In the genomic region with DNA sequence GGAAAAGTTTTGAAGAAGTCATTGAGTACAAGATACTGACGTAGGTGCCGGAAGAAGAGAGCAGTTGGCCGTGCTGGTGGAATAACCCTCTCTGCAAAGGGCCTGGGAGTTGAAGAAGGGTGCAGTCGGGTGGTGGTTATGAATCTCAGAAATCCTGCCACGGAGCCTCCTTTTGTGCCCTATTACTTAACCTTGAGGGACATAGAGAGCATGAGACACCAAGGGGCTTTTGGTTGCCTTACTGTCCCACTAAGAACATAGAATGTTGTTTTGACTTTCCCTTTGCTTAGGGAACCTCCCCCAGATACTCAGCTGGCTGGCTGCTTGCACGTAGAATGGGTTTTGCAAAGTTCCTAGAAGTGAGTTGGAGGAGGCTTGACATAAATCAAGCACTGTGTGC, we compare ENCODE assay signal across 12 cellular contexts. TPM values are rescaled to one million over a fixed set of nuclear protein-coding genes. Genes with fewer than 3 reads are reported as not detected.
DNase-seq lines count a peak whose midpoint lies in the region; ATAC-seq, FAIRE-seq and TF ChIP-seq lines count a peak whose summit lies in the region.
"Had no signal": no experiment of that assay in that cellular context is flagged by ENCODE, and none has a peak within 500 bp of the region (broad histone marks: within the 10 kb centered on the region; RNA-seq: fewer than 3 reads in every experiment).

No MANE protein-coding gene starts in this region.

- peak; percentile 78 for FAIRE-seq in GM12892 (lab: Jason Lieb, UNC)

- H3K4me2 ChIP-seq in Karpas-422 (ENCODE audit: low read depth, low read length, poor library complexity, severe bottlenecking) = no peak overlapping the region

- H3K9me3 ChIP-seq in T-helper 17 cell (ENCODE audit: control insufficient read depth, low read length, poor library complexity, severe bottlenecking) (no peaks in the 10 kb centered on the region), Karpas-422 (ENCODE audit: low read length) (no peaks in the 10 kb centered on the region)

- H3K9me3 Mint-ChIP-seq in nephron progenitor cell = peaks cover 39% of the 10 kb centered on the region
- H3K9me3 Mint-ChIP-seq in CD14-positive monocyte = peaks cover 0 to 6% (median 1%) of the 10 kb centered on the region in 7 donors

- H3K36me3 ChIP-seq in Karpas-422 (ENCODE audit: insufficient read depth, low read length) = no peaks in the 10 kb centered on the region

- peak; percentile 76 for ATAC-seq in T-helper 17 cell

- H3K27ac Mint-ChIP-seq in T-helper 17 cell (peak overlapping the region; percentile 99), nephron progenitor cell (peak overlapping the region; percentile 41), CD14-positive monocyte (no peak overlapping the region)

- no peak overlapping the region for H3K4me3 ChIP-seq in Karpas-422 (ENCODE audit: low read length)

- no peak overlapping the region for H3K27ac ChIP-seq in Karpas-422 (ENCODE audit: low read length)
- H3K27ac ChIP-seq: parathyroid adenoma had no signal

- no peaks in the 10 kb centered on the region for H3K79me2 ChIP-seq in Karpas-422 (ENCODE audit: low read length)
- H3K79me2 ChIP-seq: parathyroid adenoma had no signal

- H3K27me3 ChIP-seq in Karpas-422 (ENCODE audit: low read length) = peaks cover 3% of the 10 kb centered on the region; the same call in 1 of the 2 replicates

- H3K4me3 Mint-ChIP-seq in T-helper 17 cell (peak overlapping the region; percentile 84), nephron progenitor cell (no peak overlapping the region), CD14-positive monocyte (no peak overlapping the region)

- no peak overlapping the region for H3K9ac ChIP-seq in Karpas-422 (ENCODE audit: low read length)
- H3K9ac ChIP-seq: parathyroid adenoma had no signal

- no peaks in the 10 kb centered on the region for H4K20me1 ChIP-seq in Karpas-422 (ENCODE audit: insufficient read depth, low read depth, low read length)

- H3K4me1 ChIP-seq in Karpas-422 (ENCODE audit: low read length) = no peaks in the 10 kb centered on the region
- H3K4me1 ChIP-seq: parathyroid adenoma had no signal

- H3K4me1 Mint-ChIP-seq in T-helper 17 cell (peaks cover 34% of the 10 kb centered on the region), nephron progenitor cell (peaks cover 33% of the 10 kb centered on the region), CD14-positive monocyte (peaks cover 9% of the 10 kb centered on the region)

- DNase-seq in GM12892 (ENCODE audit: insufficient read length) (no peak), T-helper 17 cell (peak; percentile 35 to 50 (median 44)), nephron progenitor cell (no peak), globus pallidus (ENCODE audit: low spot score) (no peak), CD14-positive monocyte (ENCODE audit: low spot score) (no peak), Karpas-422 (no peak), NCI-H1694 treated with DMSO at 0.1 percent for 48 hours (lab: John Stamatoyannopoulos, UW) (no peak)
- peak; percentile 79 for DNase-seq in activated effector memory CD4-positive, alpha-beta T cell treated with anti-CD3 and anti-CD28 coated beads, Interleukin-2, amount 50 U/mL, for 16 hours
- DNase-seq: erythroblast, mammary epithelial cell had no signal

- peaks cover 9% of the 10 kb centered on the region for H3K36me3 Mint-ChIP-seq in T-helper 17 cell (ENCODE audit: low read depth)
- peaks cover 16% of the 10 kb centered on the region for H3K36me3 Mint-ChIP-seq in nephron progenitor cell (ENCODE audit: low read depth)
- no peaks in the 10 kb centered on the region for H3K36me3 Mint-ChIP-seq in CD14-positive monocyte

- H3K27me3 Mint-ChIP-seq in T-helper 17 cell (no peaks in the 10 kb centered on the region), nephron progenitor cell (ENCODE audit: low read depth, poor library complexity) (peaks cover 4% of the 10 kb centered on the region), CD14-positive monocyte (ENCODE audit: low read depth in 3 of 3) (peaks cover 0 to 2% (median 0%) of the 10 kb centered on the region in 3 donors)

- no peaks in the 10 kb centered on the region for H3K9me2 ChIP-seq in Karpas-422 (replicated peaks; ENCODE audit: insufficient read depth, low read length)

- TF ChIP-seq CTCF in nephron progenitor cell (IDR thresholded peaks at IDR 0.05) (no peak), CD14-positive monocyte (IDR thresholded peaks at IDR 0.05) (no peak)

- no peak overlapping the region for H2AFZ ChIP-seq in Karpas-422 (ENCODE audit: low read length)
- H2AFZ ChIP-seq: parathyroid adenoma had no signal

- intact Hi-C loops in CD14-positive monocyte (cut with micrococcal nuclease) = no loop called here

- no peak for TF ChIP-seq POLR2A in GM12892 (IDR thresholded peaks at IDR 0.05; ENCODE audit: low read depth, low read length)

RNA-seq across cellular contexts. Expression of gene CD28, which starts 1.3 kb away (rescaled TPM):
- 5.8 TPM for polyA plus RNA-seq in GM12892 (2012; ENCODE audit: missing spikeins)
- 100 to 1,000 TPM; 174 to 177 TPM for total RNA-seq in T-helper 17 cell
- polyA plus RNA-seq in CD14-positive monocyte = under 1 TPM; 0.09 to 0.21 TPM
- total RNA-seq in Karpas-422 (2014; rRNA removed; shearing (Covaris generic); ENCODE audit: low replicate concordance) = not detected in 2 replicates
- total RNA-seq: mammary epithelial cell had no signal
- polyA plus RNA-seq: BJ, mammary epithelial cell had no signal

Comparison
In these comparisons a context has a peak if more than half of its experiments do, and no peak if none do; other contexts are left out.
1. DNase-seq: peak in T-helper 17 cell (3 of 3) and activated effector memory CD4-positive, alpha-beta T cell treated with anti-CD3 and anti-CD28 coated beads, Interleukin-2, amount 50 U/mL, for 16 hours (single experiment); none in GM12892 (single experiment), nephron progenitor cell (single experiment), globus pallidus (single experiment), CD14-positive monocyte (single experiment), Karpas-422 (single experiment) and NCI-H1694 treated with DMSO at 0.1 percent for 48 hours (single experiment).
2. H3K27ac Mint-ChIP-seq: peak in T-helper 17 cell (single experiment) and nephron progenitor cell (single experiment); none in CD14-positive monocyte (0 of 7).
3. RNA of gene CD28, which starts 1.3 kb away (total RNA-seq): 174 to 177 TPM in T-helper 17 cell; not detected in Karpas-422; every median in the first group is over 100 times any median in the second.